ENCODE assay signal across 15 cellular contexts in genomic region chr11:71284525-71285092, GRCh38. TPM values are rescaled to one million over a fixed set of nuclear protein-coding genes. Genes with fewer than 3 reads are reported as not detected.
DNase-seq lines count a peak whose midpoint lies in the region; ATAC-seq and TF ChIP-seq lines count a peak whose summit lies in the region.
"Had no signal": no experiment of that assay in that cellular context is flagged by ENCODE, and none has a peak within 500 bp of the region (broad histone marks: within the 10 kb centered on the region; RNA-seq: fewer than 3 reads in every experiment).

No MANE protein-coding gene starts in this region.

- no peak for TF ChIP-seq POLR2A in body of pancreas (IDR thresholded peaks at IDR 0.05)

- peak overlapping the region; percentile 74 to 89 (median 81) for H3K27ac ChIP-seq in body of pancreas
- H3K27ac ChIP-seq: BLaER1, GM23248 had no signal

- H3K4me3 ChIP-seq in body of pancreas (no peak overlapping the region), mucosa of descending colon (no peak overlapping the region)
- H3K4me3 ChIP-seq: BLaER1, GM23248 had no signal

- DNase-seq in AG08396 (ENCODE audit: low spot score) (peak; percentile 1), HT-29 (ENCODE audit: low spot score) (peak; percentile 89), body of pancreas (peak; percentile 23 to 60 (median 44)), mucosa of descending colon (peak; percentile 66 to 69 (median 67)), iPS-NIHi7 (ENCODE audit: extremely low spot score) (no peak), activated gamma-delta T cell treated with Interleukin-2 at 50 U/mL for 16 hours (no peak)
- no peak for DNase-seq in stimulated activated naive CD4-positive, alpha-beta T cell (lab: John Stamatoyannopoulos, UW)
- DNase-seq: GM23248; NCI-H187 treated with DMSO at 0.1 percent for 48 hours; retina; stimulated activated CD4-positive, alpha-beta T cell treated with anti-CD3 and anti-CD28 coated beads, Interleukin-4, amount 100 ng/mL, for 4 hours; stimulated activated naive CD4-positive, alpha-beta T cell treated with Interleukin-2 at 50 U/mL for 16 hours had no signal

- H3K36me3 ChIP-seq in body of pancreas (replicated peaks in 1 of 2; ENCODE audit: insufficient read depth in 1 of 2, low read depth in 2 of 2) (no peaks in the 10 kb centered on the region), mucosa of descending colon (ENCODE audit: low read depth) (no peaks in the 10 kb centered on the region)
- H3K36me3 ChIP-seq: BLaER1 had no signal

- ATAC-seq in body of pancreas, result no peak
- ATAC-seq in mucosa of descending colon, result peak; percentile 36
- ATAC-seq in GM21737 (IDR thresholded peaks at IDR 0.05; ENCODE audit: unreplicated experiment), result no peak

- TF ChIP-seq CTCF in body of pancreas (IDR thresholded peaks at IDR 0.05) (no peak), mucosa of descending colon (IDR thresholded peaks at IDR 0.05) (no peak)

- H3K4me1 ChIP-seq in body of pancreas (peaks cover 58% of the 10 kb centered on the region), mucosa of descending colon (ENCODE audit: low read depth) (peaks cover 25% of the 10 kb centered on the region)
- H3K4me1 ChIP-seq: BLaER1 had no signal

- H3K9me3 ChIP-seq in body of pancreas (no peaks in the 10 kb centered on the region), mucosa of descending colon (no peaks in the 10 kb centered on the region)

- 14 to 29% methylated on average over 2 of the region's 2 CpGs for WGBS in body of pancreas, 2 donors

- intact Hi-C loops in body of pancreas (cut with DNase I), result no loop called here
- intact Hi-C loops in mucosa of descending colon (cut with DNase I, micrococcal nuclease), result no loop called here

- no peaks in the 10 kb centered on the region for H3K27me3 ChIP-seq in body of pancreas
- H3K27me3 ChIP-seq: BLaER1 had no signal

RNA-seq across cellular contexts. Expression of gene SHANK2, which starts 32.2 kb away (rescaled TPM):
- total RNA-seq in HT-29 (2014; rRNA removed; shearing (Covaris generic)), result 2.5 and 5.4 TPM in 2 replicates
- total RNA-seq in body of pancreas (10 to 100 TPM; 44.4 to 94.9 TPM), mucosa of descending colon (10 to 100 TPM; 25.8 to 58.0 (median 38.7) TPM)
- total RNA-seq: activated T-helper 1 cell treated with anti-CD3 and anti-CD28 coated beads, Interleukin-12 subunit alpha, Interleukin-12 subunit beta, Interleukin-2, Interleukin-4 antibody, amounts not matched to agents 30 ng/mL and 10 ng/mL and 1 ng/mL, durations not matched to agents 14 hours and 24 hours and 36 hours had no signal

Comparison
In these comparisons a context has a peak if more than half of its experiments do, and no peak if none do; other contexts are left out.
1. DNase-seq: peak in AG08396 (single experiment), HT-29 (single experiment), body of pancreas (4 of 4) and mucosa of descending colon (3 of 3); none in iPS-NIHi7 (single experiment), stimulated activated naive CD4-positive, alpha-beta T cell (0 of 6) and activated gamma-delta T cell treated with Interleukin-2 at 50 U/mL for 16 hours (single experiment).